11 cellular contexts compared by ENCODE assay signal in the genomic region with DNA sequence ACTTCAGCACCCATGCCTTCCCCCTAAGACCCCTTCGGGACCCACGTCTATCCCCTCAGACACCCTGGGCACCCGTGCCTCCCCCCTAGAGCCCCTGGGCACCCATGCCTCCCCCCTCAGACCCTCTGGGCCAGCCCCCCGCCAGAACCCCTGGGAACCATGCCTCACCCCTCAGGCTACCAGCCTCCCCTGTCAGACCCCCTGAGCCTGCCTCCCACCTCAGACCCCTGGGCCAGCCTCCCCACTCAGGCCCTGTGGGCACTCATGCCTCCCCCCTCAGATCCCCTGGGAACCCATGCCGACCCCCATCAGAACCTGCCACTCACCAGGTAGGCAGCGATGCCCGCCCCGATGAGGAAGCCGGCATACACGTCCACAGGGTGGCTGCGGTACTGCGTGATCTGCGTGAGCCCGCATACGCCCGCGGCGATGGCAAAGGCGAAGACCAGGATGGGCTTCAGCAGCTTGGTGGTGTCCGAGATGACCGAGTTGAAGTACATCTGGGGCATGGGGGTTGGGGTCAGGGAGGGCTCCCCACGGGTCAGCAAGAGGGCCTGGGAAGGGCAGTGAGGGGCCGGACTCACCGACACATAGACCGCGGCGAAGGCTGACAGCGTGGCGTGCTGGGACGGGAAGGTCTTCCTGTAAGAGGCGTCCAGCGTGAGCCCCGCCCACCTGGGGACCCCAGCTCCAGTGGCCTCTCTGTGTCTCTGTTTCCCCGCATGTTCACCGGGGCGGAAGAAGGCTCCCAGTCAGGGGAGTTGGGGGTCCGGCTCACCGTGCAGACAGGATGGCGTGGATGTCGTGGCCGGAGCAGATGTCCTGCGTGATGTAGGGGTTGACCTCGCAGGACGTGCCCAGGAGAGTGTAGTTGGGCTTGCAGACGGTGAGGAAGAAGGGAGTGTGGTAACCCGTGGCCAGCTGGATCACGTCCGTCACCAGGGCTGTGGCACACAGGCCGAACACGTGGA. TPM values are rescaled to one million over a fixed set of nuclear protein-coding genes. Genes with fewer than 3 reads are reported as not detected.
DNase-seq lines count a peak whose midpoint lies in the region; FAIRE-seq and TF ChIP-seq lines count a peak whose summit lies in the region.
"Had no signal": no experiment of that assay in that cellular context is flagged by ENCODE, and none has a peak within 500 bp of the region (broad histone marks: within the 10 kb centered on the region; RNA-seq: fewer than 3 reads in every experiment).

No MANE protein-coding gene starts in this region.

- peak overlapping the region; percentile 12 for H3K27ac Mint-ChIP-seq in chondrocyte (ENCODE audit: unreplicated experiment)
- no peak overlapping the region for H3K27ac Mint-ChIP-seq in osteocyte (ENCODE audit: unreplicated experiment)
- H3K27ac Mint-ChIP-seq in activated CD4-positive, alpha-beta T cell treated with anti-CD3 and anti-CD28 coated beads, Interleukin-2, amount 10 ng/mL, durations not matched to agents 24 days and 14 days: no peak overlapping the region
- peak overlapping the region in 4 of 8 donors; percentile 27 to 72 (median 44) for H3K27ac Mint-ChIP-seq in CD8-positive, alpha-beta memory T cell

- peak overlapping the region; percentile 8 for H3K18ac ChIP-seq in neuronal stem cell (ENCODE audit: low read length)

- no CpG with 5 or more reads among the region's 50 CpGs for WGBS in neuronal stem cell (ENCODE audit: extremely low coverage in 2 of 2, insufficient read length in 2 of 2, insufficient replicate concordance in 1 of 2), 2 donors

- peak overlapping the region; percentile 55 for H3K23ac ChIP-seq in neuronal stem cell (ENCODE audit: low read depth, low read length, poor library complexity)

- no peak overlapping the region for H2BK12ac ChIP-seq in neuronal stem cell (ENCODE audit: low read length)

- H3K4me3 ChIP-seq in neuronal stem cell (ENCODE audit: low read length in 2 of 2): peak overlapping the region in 1 of 2 donors; percentile 50
- no peak overlapping the region for H3K4me3 ChIP-seq in CD8-positive, alpha-beta memory T cell (ENCODE audit: low read length)
- H3K4me3 ChIP-seq: body of pancreas, PC-9 had no signal

- CTCF ChIA-PET in CD8-positive, alpha-beta memory T cell (lab: Charles Lee): no interaction called here

- H3K14ac ChIP-seq in neuronal stem cell (ENCODE audit: low read length): no peak overlapping the region

- H2BK120ac ChIP-seq in neuronal stem cell (ENCODE audit: low read depth, low read length): peak overlapping the region; percentile 61

- intact Hi-C loops in activated CD4-positive, alpha-beta T cell treated with anti-CD3 and anti-CD28 coated beads, Interleukin-2, amount 10 ng/mL, durations not matched to agents 24 days and 14 days (cut with micrococcal nuclease): no loop called here

- no peak overlapping the region for H4K8ac ChIP-seq in neuronal stem cell (ENCODE audit: low read depth, low read length)

- no peaks in the 10 kb centered on the region for H3K4me1 Mint-ChIP-seq in chondrocyte (ENCODE audit: low read depth)
- no peaks in the 10 kb centered on the region for H3K4me1 Mint-ChIP-seq in osteocyte (ENCODE audit: unreplicated experiment)
- no peaks in the 10 kb centered on the region for H3K4me1 Mint-ChIP-seq in activated CD4-positive, alpha-beta T cell treated with anti-CD3 and anti-CD28 coated beads, Interleukin-2, amount 10 ng/mL, durations not matched to agents 24 days and 14 days
- H3K4me1 Mint-ChIP-seq in CD8-positive, alpha-beta memory T cell: no peaks in the 10 kb centered on the region

- no peak overlapping the region for H2BK15ac ChIP-seq in neuronal stem cell (ENCODE audit: low read length)

- no peaks in the 10 kb centered on the region for H3K27me3 ChIP-seq in neuronal stem cell (ENCODE audit: control insufficient read depth in 3 of 3, insufficient read depth in 3 of 3, low read depth in 1 of 3, low read length in 3 of 3)
- H3K27me3 ChIP-seq in CD8-positive, alpha-beta memory T cell (ENCODE audit: insufficient read depth, low read length, poor library complexity, severe bottlenecking): no peaks in the 10 kb centered on the region
- H3K27me3 ChIP-seq: body of pancreas had no signal

- no peak overlapping the region for H4K91ac ChIP-seq in neuronal stem cell (ENCODE audit: low read depth, low read length, poor library complexity)

- peak overlapping the region; percentile 10 for H3K4ac ChIP-seq in neuronal stem cell (ENCODE audit: low read length)

- DNase-seq in GM12892 (ENCODE audit: insufficient read length): no peak
- DNase-seq in HTR-8/SVneo (ENCODE audit: insufficient read length, low spot score): no peak
- no peak for DNase-seq in chondrocyte (ENCODE audit: low spot score)
- no peak for DNase-seq in neuronal stem cell (ENCODE audit: low spot score)
- no peak for DNase-seq in osteocyte (ENCODE audit: extremely low spot score, unreplicated experiment)
- no peak for DNase-seq in activated CD4-positive, alpha-beta T cell treated with anti-CD3 and anti-CD28 coated beads, Interleukin-2, amount 10 ng/mL, durations not matched to agents 24 days and 14 days
- DNase-seq in CD8-positive, alpha-beta memory T cell: no peak
- DNase-seq: body of pancreas, Calu3, PC-9 had no signal

- peaks cover 0 to 3% of the 10 kb centered on the region in 2 donors for H3K9me3 ChIP-seq in neuronal stem cell (replicated peaks in 1 of 2; ENCODE audit: control insufficient read depth in 2 of 2, insufficient read depth in 1 of 2, low read depth in 1 of 2, low read length in 2 of 2)
- H3K9me3 ChIP-seq in CD8-positive, alpha-beta memory T cell (ENCODE audit: low read length): no peaks in the 10 kb centered on the region
- H3K9me3 ChIP-seq: body of pancreas had no signal

- no peaks in the 10 kb centered on the region for H3K4me1 ChIP-seq in neuronal stem cell (ENCODE audit: control insufficient read depth in 2 of 2, insufficient read depth in 1 of 2, low read depth in 1 of 2, low read length in 2 of 2)
- no peaks in the 10 kb centered on the region for H3K4me1 ChIP-seq in CD8-positive, alpha-beta memory T cell (ENCODE audit: insufficient read depth, low read length)
- H3K4me1 ChIP-seq: body of pancreas had no signal

- peak overlapping the region; percentile 81 for H3K9ac ChIP-seq in neuronal stem cell (ENCODE audit: low read depth, low read length, poor library complexity)

- FAIRE-seq in GM12892 (lab: Jason Lieb, UNC) (no peak), HTR-8/SVneo (lab: Jason Lieb, UNC) (peak; percentile 55)

- H3K27me3 Mint-ChIP-seq in chondrocyte (ENCODE audit: low read depth): no peaks in the 10 kb centered on the region
- H3K27me3 Mint-ChIP-seq in osteocyte (ENCODE audit: unreplicated experiment): no peaks in the 10 kb centered on the region
- H3K27me3 Mint-ChIP-seq in activated CD4-positive, alpha-beta T cell treated with anti-CD3 and anti-CD28 coated beads, Interleukin-2, amount 10 ng/mL, durations not matched to agents 24 days and 14 days: no peaks in the 10 kb centered on the region
- H3K27me3 Mint-ChIP-seq in CD8-positive, alpha-beta memory T cell: no peaks in the 10 kb centered on the region

- H3K4me2 ChIP-seq in neuronal stem cell (ENCODE audit: insufficient read depth, low read length, poor library complexity, severe bottlenecking): peak overlapping the region; percentile 18
- H3K4me2 ChIP-seq: PC-9 had no signal

- TF ChIP-seq CTCF in chondrocyte (IDR thresholded peaks at IDR 0.05): no peak
- TF ChIP-seq CTCF in osteocyte (IDR thresholded peaks at IDR 0.05): no peak

- peak; percentile 79 for TF ChIP-seq POLR2A in GM12892 (IDR thresholded peaks at IDR 0.05; ENCODE audit: low read depth, low read length)

- H2AFZ ChIP-seq in neuronal stem cell (ENCODE audit: low read length): no peak overlapping the region
- H2AFZ ChIP-seq: PC-9 had no signal

- H3K27ac ChIP-seq in neuronal stem cell (replicated peaks; ENCODE audit: low read length): no peak overlapping the region
- H3K27ac ChIP-seq in CD8-positive, alpha-beta memory T cell (ENCODE audit: low read depth, low read length): no peak overlapping the region
- H3K27ac ChIP-seq: body of pancreas, PC-9 had no signal

- peaks cover 4% of the 10 kb centered on the region for H3K9me3 Mint-ChIP-seq in chondrocyte (ENCODE audit: low read depth)
- H3K9me3 Mint-ChIP-seq in osteocyte (ENCODE audit: unreplicated experiment): no peaks in the 10 kb centered on the region
- peaks cover 15% of the 10 kb centered on the region for H3K9me3 Mint-ChIP-seq in activated CD4-positive, alpha-beta T cell treated with anti-CD3 and anti-CD28 coated beads, Interleukin-2, amount 10 ng/mL, durations not matched to agents 24 days and 14 days
- H3K9me3 Mint-ChIP-seq in CD8-positive, alpha-beta memory T cell: no peaks in the 10 kb centered on the region

- POLR2A ChIA-PET in CD8-positive, alpha-beta memory T cell (lab: Charles Lee): no interaction called here

- peak overlapping the region; percentile 68 for H2AK5ac ChIP-seq in neuronal stem cell (ENCODE audit: low read depth, low read length)

- H3K36me3 Mint-ChIP-seq in chondrocyte (ENCODE audit: low read depth) (peaks cover 18% of the 10 kb centered on the region), osteocyte (ENCODE audit: unreplicated experiment) (peaks cover 15% of the 10 kb centered on the region)
- peaks cover 48% of the 10 kb centered on the region for H3K36me3 Mint-ChIP-seq in activated CD4-positive, alpha-beta T cell treated with anti-CD3 and anti-CD28 coated beads, Interleukin-2, amount 10 ng/mL, durations not matched to agents 24 days and 14 days (ENCODE audit: low read depth)
- peaks cover 3 to 41% (median 4%) of the 10 kb centered on the region in 3 donors for H3K36me3 Mint-ChIP-seq in CD8-positive, alpha-beta memory T cell

- H3K4me3 Mint-ChIP-seq in chondrocyte (ENCODE audit: unreplicated experiment) (no peak overlapping the region), osteocyte (ENCODE audit: unreplicated experiment) (no peak overlapping the region)
- no peak overlapping the region for H3K4me3 Mint-ChIP-seq in activated CD4-positive, alpha-beta T cell treated with anti-CD3 and anti-CD28 coated beads, Interleukin-2, amount 10 ng/mL, durations not matched to agents 24 days and 14 days
- H3K4me3 Mint-ChIP-seq in CD8-positive, alpha-beta memory T cell: peak overlapping the region in 2 of 7 donors; percentile 23 to 31

- H3K79me1 ChIP-seq in neuronal stem cell (ENCODE audit: low read depth, low read length): peaks cover 29% of the 10 kb centered on the region

- H3K36me3 ChIP-seq in neuronal stem cell (replicated peaks in 1 of 2; ENCODE audit: control insufficient read depth in 2 of 2, insufficient read depth in 2 of 2, low read length in 2 of 2): peaks cover 46 to 63% of the 10 kb centered on the region in 2 donors
- H3K36me3 ChIP-seq in CD8-positive, alpha-beta memory T cell (ENCODE audit: insufficient read depth, low read length): peaks cover 15% of the 10 kb centered on the region

- no peak overlapping the region for H2BK5ac ChIP-seq in neuronal stem cell (ENCODE audit: low read length)

RNA-seq across cellular contexts. Expression of gene PLPPR3, which starts 7.4 kb away (rescaled TPM):
- polyA plus RNA-seq in GM12892 (2012; ENCODE audit: missing spikeins): not detected
- total RNA-seq in chondrocyte (5.4 to 6.8 TPM (median 6.0 TPM) in 3 replicates), osteocyte (18.2 and 19.4 TPM in 2 replicates)
- polyA plus RNA-seq in neuronal stem cell (2013, experiment 1 of 2): 56.3 TPM
- 54.0 TPM for polyA plus RNA-seq in neuronal stem cell (2013, experiment 2 of 2)
- not detected in 2 replicates for total RNA-seq in activated CD4-positive, alpha-beta T cell treated with anti-CD3 and anti-CD28 coated beads, Interleukin-2, amount 10 ng/mL, durations not matched to agents 24 days and 14 days
- not detected for total RNA-seq in CD8-positive, alpha-beta memory T cell
- not detected for polyA plus RNA-seq in CD8-positive, alpha-beta memory T cell
- total RNA-seq: body of pancreas, Calu3 had no signal

RNA-seq across cellular contexts. Expression of gene AZU1, which starts 13.2 kb away (rescaled TPM):
- polyA plus RNA-seq in GM12892 (2012; ENCODE audit: missing spikeins): not detected
- total RNA-seq in chondrocyte: 0.37 to 0.51 TPM in 2 of 3 replicates, not detected in the other
- 1.2 TPM for polyA plus RNA-seq in neuronal stem cell (2013, experiment 1 of 2)
- 1.3 TPM for polyA plus RNA-seq in neuronal stem cell (2013, experiment 2 of 2)
- 0.91 and 1.0 TPM in 2 replicates for total RNA-seq in osteocyte
- total RNA-seq in activated CD4-positive, alpha-beta T cell treated with anti-CD3 and anti-CD28 coated beads, Interleukin-2, amount 10 ng/mL, durations not matched to agents 24 days and 14 days: not detected in 2 replicates
- total RNA-seq in CD8-positive, alpha-beta memory T cell: not detected
- polyA plus RNA-seq in CD8-positive, alpha-beta memory T cell: not detected
- total RNA-seq: Calu3, PC-9, renal cortical epithelial cell had no signal

RNA-seq across cellular contexts. Expression of gene PTBP1, which starts 17.1 kb away (rescaled TPM):
- polyA plus RNA-seq in GM12892 (2012; ENCODE audit: missing spikeins): 115 TPM
- 281 to 343 TPM (median 285 TPM) in 3 replicates for total RNA-seq in chondrocyte
- polyA plus RNA-seq in neuronal stem cell (2013, experiment 1 of 2): 412 TPM
- 415 TPM for polyA plus RNA-seq in neuronal stem cell (2013, experiment 2 of 2)
- 339 and 370 TPM in 2 replicates for total RNA-seq in osteocyte
- 789 and 832 TPM in 2 replicates for total RNA-seq in activated CD4-positive, alpha-beta T cell treated with anti-CD3 and anti-CD28 coated beads, Interleukin-2, amount 10 ng/mL, durations not matched to agents 24 days and 14 days
- 100 to 1,000 TPM; 969 to 978 TPM for total RNA-seq in CD8-positive, alpha-beta memory T cell
- 177 TPM for polyA plus RNA-seq in CD8-positive, alpha-beta memory T cell

RNA-seq across cellular contexts. Expression of gene PRTN3, which starts 26.4 kb away (rescaled TPM):
- polyA plus RNA-seq in GM12892 (2012; ENCODE audit: missing spikeins): not detected
- total RNA-seq in chondrocyte (not detected in 3 replicates), osteocyte (not detected in 2 replicates)
- 1.9 TPM for polyA plus RNA-seq in neuronal stem cell (2013, experiment 1 of 2)
- polyA plus RNA-seq in neuronal stem cell (2013, experiment 2 of 2): 1.9 TPM
- total RNA-seq in activated CD4-positive, alpha-beta T cell treated with anti-CD3 and anti-CD28 coated beads, Interleukin-2, amount 10 ng/mL, durations not matched to agents 24 days and 14 days: not detected in 2 replicates
- not detected for total RNA-seq in CD8-positive, alpha-beta memory T cell
- not detected for polyA plus RNA-seq in CD8-positive, alpha-beta memory T cell
- total RNA-seq: Calu3, PC-9, renal cortical epithelial cell had no signal

RNA-seq across cellular contexts. Expression of gene ELANE, which starts 37.7 kb away (rescaled TPM):
- polyA plus RNA-seq in GM12892 (2012; ENCODE audit: missing spikeins): not detected
- total RNA-seq in chondrocyte (not detected in 3 replicates), osteocyte (1.1 and 1.2 TPM in 2 replicates)
- polyA plus RNA-seq in neuronal stem cell (2013, experiment 1 of 2): not detected
- polyA plus RNA-seq in neuronal stem cell (2013, experiment 2 of 2): not detected
- not detected in 2 replicates for total RNA-seq in activated CD4-positive, alpha-beta T cell treated with anti-CD3 and anti-CD28 coated beads, Interleukin-2, amount 10 ng/mL, durations not matched to agents 24 days and 14 days
- total RNA-seq in CD8-positive, alpha-beta memory T cell: not detected
- not detected for polyA plus RNA-seq in CD8-positive, alpha-beta memory T cell
- total RNA-seq: body of pancreas, Calu3, PC-9, renal cortical epithelial cell had no signal
